In genomic region chr12:6374028-6374780, GRCh38 we compare ENCODE assay signal across 1 cellular context.
TF ChIP-seq lines count a peak whose summit lies in the region.

No MANE protein-coding gene starts in this region.

TF ChIP-seq in SK-N-SH, 30 proteins besides CTCF, POLR2A, EP300 and RAD21 (continued from another document):
- TF ChIP-seq ZBTB33 (IDR thresholded peaks at IDR 0.05; ENCODE audit: borderline replicate concordance, low read depth): no peak
- no peak for TF ChIP-seq REST (IDR thresholded peaks at IDR 0.05; ENCODE audit: low read depth, low read length)
- TF ChIP-seq JUND (IDR thresholded peaks at IDR 0.05): no peak
- no peak for TF ChIP-seq TEAD4 (IDR thresholded peaks at IDR 0.05; ENCODE audit: borderline replicate concordance, insufficient read depth)
- TF ChIP-seq EZH2phosphoT487 (IDR thresholded peaks at IDR 0.05; ENCODE audit: borderline replicate concordance, low read depth): no peak
- no peak for TF ChIP-seq SMC3 (IDR thresholded peaks at IDR 0.05; ENCODE audit: low read depth, low read length)
- no peak for TF ChIP-seq PBX3 (IDR thresholded peaks at IDR 0.05)
